ENCODE assay signal across 1 cellular context in genomic region chr7:151687523-151688235, GRCh38.
A peak's percentile ranks its signal among the peaks of the same experiment; 100 is the strongest.
TF ChIP-seq lines count a peak whose summit lies in the region.

No MANE protein-coding gene starts in this region.

TF ChIP-seq in K562, 482 proteins besides CTCF, POLR2A, EP300 and RAD21 (continued from another document):
- TF ChIP-seq VEZF1 (CRISPR knock-in tag; IDR thresholded peaks at IDR 0.05) (peak; percentile 81), MTF1 (CRISPR knock-in tag; IDR thresholded peaks at IDR 0.05; ENCODE audit: borderline replicate concordance) (no peak), PHB (CRISPR knock-in tag; IDR thresholded peaks at IDR 0.05) (no peak), SREBF2 (CRISPR knock-in tag; IDR thresholded peaks at IDR 0.05) (no peak), BHLHE40 (IDR thresholded peaks at IDR 0.05; ENCODE audit: low read length) (no peak), DPF2 (IDR thresholded peaks at IDR 0.05) (peak; percentile 59; the same call in 1 of the 2 replicates), NFE2 (IDR thresholded peaks at IDR 0.05; ENCODE audit: low read depth) (peak; percentile 86), C11orf30 (IDR thresholded peaks at IDR 0.05; ENCODE audit: low read depth) (peak; percentile 92), ZNF121 (CRISPR knock-in tag; conservative IDR thresholded peaks at IDR 0.05) (no peak), ZNF778 (CRISPR knock-in tag; IDR thresholded peaks at IDR 0.05) (no peak), E2F6 (IDR thresholded peaks at IDR 0.05; ENCODE audit: borderline replicate concordance in 1 of 2, extremely low read depth in 1 of 2, insufficient read depth in 1 of 2, insufficient read length in 1 of 2, low read depth in 1 of 2, low read length in 1 of 2, poor library complexity in 1 of 2, severe bottlenecking in 1 of 2) (peak in 1 of 2 experiments; percentile 24), ZEB2 (IDR thresholded peaks at IDR 0.05) (peak; percentile 62; the same call in 1 of the 2 replicates), SOX6 (IDR thresholded peaks at IDR 0.05) (0 out of 2 replicates have a peak, but pooled peaks have one; percentile 18), CTBP1 (IDR thresholded peaks at IDR 0.05; ENCODE audit: borderline replicate concordance) (peak; percentile 92), E2F5 (CRISPR knock-in tag; IDR thresholded peaks at IDR 0.05) (no peak), FOSL1 (tag; conservative IDR thresholded peaks at IDR 0.05) (peak; percentile 98), MAFK (IDR thresholded peaks at IDR 0.05; ENCODE audit: low read length) (peak; percentile 82), ZNF316 (IDR thresholded peaks at IDR 0.05) (peak; percentile 90), TEAD1 (CRISPR knock-in tag; IDR thresholded peaks at IDR 0.05) (peak; percentile 92 to 98), TAF9B (IDR thresholded peaks at IDR 0.05; ENCODE audit: partially characterized antibody) (no peak), TEAD4 (IDR thresholded peaks at IDR 0.05; ENCODE audit: low read length) (peak; percentile 76), TEAD4 (CRISPR knock-in tag; IDR thresholded peaks at IDR 0.05; ENCODE audit: borderline replicate concordance) (no peak), MAFG (tag; conservative IDR thresholded peaks at IDR 0.05) (peak; percentile 71), RBM39 (optimal IDR thresholded peaks at IDR 0.05; ENCODE audit: low read depth, low read length) (no peak), KLF16 (IDR thresholded peaks at IDR 0.05) (no peak), ATF2 (CRISPR knock-in tag; IDR thresholded peaks at IDR 0.05) (peak; percentile 84; the same call in 1 of the 2 replicates), BACH1 (tag; IDR thresholded peaks at IDR 0.05) (peak; percentile 47; the same call in 1 of the 2 replicates), BRF2 (IDR thresholded peaks at IDR 0.05; ENCODE audit: borderline replicate concordance, insufficient read depth, insufficient read length) (no peak), CBX3 (IDR thresholded peaks at IDR 0.05; ENCODE audit: borderline replicate concordance in 1 of 2, low read length in 2 of 2) (peak in 1 of 2 experiments; percentile 20; a peak in 1 of 3 replicates), JUN (IDR thresholded peaks at IDR 0.05; ENCODE audit: borderline replicate concordance, low read depth, low read length) (peak; percentile 91), JUN (CRISPR knock-in tag; IDR thresholded peaks at IDR 0.05; ENCODE audit: borderline replicate concordance) (0 out of 2 replicates have a peak, but pooled peaks have one; percentile 38), ZNF449 (CRISPR knock-in tag; IDR thresholded peaks at IDR 0.05) (no peak), NR2C2 (CRISPR knock-in tag; IDR thresholded peaks at IDR 0.05) (no peak), NR2C2 (tag; IDR thresholded peaks at IDR 0.05) (peak; percentile 47; the same call in 1 of the 2 replicates), ZNF740 (CRISPR knock-in tag; IDR thresholded peaks at IDR 0.05) (no peak), ZNF740 (tag; IDR thresholded peaks at IDR 0.05) (peak in 1 of 2 experiments; percentile 50; a peak in 2 of 4 replicates), TEAD2 (tag; IDR thresholded peaks at IDR 0.05) (peak; percentile 88), ESRRA (IDR thresholded peaks at IDR 0.05; ENCODE audit: borderline replicate concordance, low read depth) (0 out of 2 replicates have a peak, but pooled peaks have one; percentile 25), ZNF318 (IDR thresholded peaks at IDR 0.05; ENCODE audit: borderline replicate concordance in 1 of 2, low read depth in 1 of 2) (peak in 1 of 2 experiments; percentile 71; a peak in 1 of 4 replicates), SMARCA4 (IDR thresholded peaks at IDR 0.05) (peak; percentile 65; the same call in 1 of the 2 replicates), MAZ (CRISPR knock-in tag; conservative IDR thresholded peaks at IDR 0.05 in 1 of 2, IDR thresholded peaks at IDR 0.05 in 1 of 2) (0 out of 4 replicates have a peak, but pooled peaks of 1 of the 2 experiments have one; percentile 29), HDAC8 (tag; IDR thresholded peaks at IDR 0.05) (no peak), JUND (IDR thresholded peaks at IDR 0.05; ENCODE audit: borderline replicate concordance, low read depth, low read length) (peak; percentile 95), JUND (tag; IDR thresholded peaks at IDR 0.05; ENCODE audit: borderline replicate concordance, low read depth, low read length) (peak; percentile 98), ATF3 (IDR thresholded peaks at IDR 0.05) (peak; percentile 97), ATF3 (CRISPR knock-in tag; conservative IDR thresholded peaks at IDR 0.05) (peak; percentile 93), POLR2H (tag; IDR thresholded peaks at IDR 0.05; ENCODE audit: low read depth) (no peak), ZNF184 (CRISPR knock-in tag; IDR thresholded peaks at IDR 0.05) (no peak), ARID1B (IDR thresholded peaks at IDR 0.05) (peak; percentile 67; the same call in 1 of the 2 replicates)
